In the genomic region with DNA sequence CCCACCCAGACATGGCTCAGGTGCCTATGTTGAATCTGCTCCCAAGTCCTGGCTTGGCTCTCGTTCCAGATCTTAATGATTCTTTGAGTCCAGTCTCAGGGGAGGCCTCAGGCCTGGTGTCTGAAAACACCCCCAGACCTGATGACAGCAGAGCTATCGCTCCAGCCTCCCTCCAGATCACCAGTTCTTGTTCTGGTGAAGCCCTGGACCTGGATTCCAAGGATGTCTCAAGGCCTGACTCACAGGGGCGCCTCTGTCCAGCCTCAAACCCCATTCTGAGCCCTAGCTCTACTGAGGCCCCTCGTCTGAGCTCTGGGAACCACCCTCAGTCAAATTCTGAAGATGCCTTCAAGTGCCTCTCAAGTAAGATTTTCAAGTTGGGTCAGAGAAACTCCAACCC, we compare ENCODE assay signal across 15 cellular contexts. TPM values are rescaled to one million over a fixed set of nuclear protein-coding genes. Genes with fewer than 3 reads are reported as not detected.
"Had no signal": no experiment of that assay in that cellular context is flagged by ENCODE, and none has a peak within 500 bp of the region (broad histone marks: within the 10 kb centered on the region; RNA-seq: fewer than 3 reads in every experiment).

No MANE protein-coding gene starts in this region.

- H3K27ac ChIP-seq: body of pancreas, coronary artery, esophagus muscularis mucosa, pancreas, spleen had no signal

- H3K9me3 ChIP-seq: body of pancreas, pancreas had no signal

- H3K36me3 ChIP-seq: pancreas, spleen had no signal

- DNase-seq: activated CD4-positive, alpha-beta memory T cell treated with anti-CD3 and anti-CD28 coated beads for 36 hours; activated naive CD4-positive, alpha-beta T cell treated with anti-CD3 and anti-CD28 coated beads, Interleukin-2, amount 50 U/mL, for 16 hours; activated T-cell treated with anti-CD3 and anti-CD28 coated beads, Interleukin-2, amount 50 U/mL, for 24 hours; amniotic stem cell; body of pancreas; central memory CD4-positive, alpha-beta T cell; hypothalamus; kidney glomerular epithelial cell; pancreas; spleen; stimulated activated CD4-positive, alpha-beta T cell treated with anti-CD3 and anti-CD28 coated beads, Interleukin-2, amount 100 ng/mL, for 24 hours had no signal

- H3K4me3 ChIP-seq: body of pancreas, coronary artery, esophagus muscularis mucosa, pancreas, spleen had no signal

- ATAC-seq: body of pancreas, pancreas, sciatic nerve had no signal

- H3K4me1 ChIP-seq: body of pancreas, esophagus muscularis mucosa, pancreas had no signal

RNA-seq across cellular contexts. Expression of gene MROH7, which starts 11.4 kb away (rescaled TPM):
- polyA plus RNA-seq: neural cell had no signal

RNA-seq across cellular contexts. Expression of gene FAM151A, which starts 29.7 kb away (rescaled TPM):
- polyA plus RNA-seq: neural cell had no signal
